ENCODE assay signal across 8 cellular contexts in the genomic region with DNA sequence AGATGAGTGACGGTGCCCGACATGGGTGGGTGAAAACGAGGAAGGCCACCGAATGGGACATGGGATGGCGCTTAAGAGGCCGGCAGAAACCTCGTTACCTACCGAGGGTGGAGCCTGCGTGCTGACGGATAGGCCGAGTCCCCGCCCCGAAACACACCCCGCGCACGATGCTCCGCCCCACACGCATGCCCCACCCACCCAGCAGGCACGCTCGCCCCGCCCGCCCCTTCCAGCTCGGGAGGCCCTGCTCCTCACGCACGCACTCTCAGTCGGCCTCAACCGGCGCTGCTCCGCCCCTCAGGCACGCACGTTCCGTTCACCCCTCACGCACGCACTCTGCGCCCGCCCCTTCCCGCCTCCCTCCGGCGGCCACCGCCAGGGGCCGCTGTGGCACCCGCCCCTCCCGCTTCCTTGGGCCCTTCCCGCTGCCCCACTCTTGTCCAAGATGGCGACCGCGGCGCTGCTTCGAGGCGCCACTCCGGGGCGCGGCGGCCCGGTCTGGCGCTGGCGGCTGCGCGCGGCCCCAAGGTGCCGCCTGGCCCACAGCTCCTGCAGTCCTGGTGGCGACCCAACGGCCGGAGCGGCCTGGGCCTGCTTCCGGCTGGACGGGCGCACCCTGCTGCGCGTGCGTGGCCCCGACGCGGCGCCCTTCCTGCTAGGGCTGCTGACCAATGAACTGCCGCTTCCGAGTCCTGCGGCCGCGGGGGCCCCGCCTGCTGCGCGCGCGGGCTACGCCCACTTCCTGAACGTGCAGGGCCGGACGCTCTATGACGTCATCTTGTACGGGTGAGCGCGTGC. TPM values are rescaled to one million over a fixed set of nuclear protein-coding genes. Genes with fewer than 3 reads are reported as not detected.
DNase-seq lines count a peak whose midpoint lies in the region; ATAC-seq lines count a peak whose summit lies in the region.

IBA57 (plus strand) TSS at position 433 of the 798 bp plus-strand sequence; CDS start at position 446, 13 bp downstream.

- H3K9ac ChIP-seq in mesenchymal stem cell (ENCODE audit: low read length) = peak within 1 kb of the TSS; percentile 99

- peaks cover 23% of the 10 kb centered on the region for H3K4me1 ChIP-seq in effector memory CD4-positive, alpha-beta T cell (ENCODE audit: control insufficient read depth, insufficient read depth, low read length, poor library complexity, severe bottlenecking)
- peaks cover 23% of the 10 kb centered on the region for H3K4me1 ChIP-seq in mesenchymal stem cell (ENCODE audit: control insufficient read depth, insufficient read depth, low read depth, low read length)

- H2BK5ac ChIP-seq in mesenchymal stem cell (ENCODE audit: low read depth, low read length, poor library complexity, severe bottlenecking) = peak within 1 kb of the TSS; percentile 100

- peak within 1 kb of the TSS; percentile 100 for H4K8ac ChIP-seq in mesenchymal stem cell (ENCODE audit: low read length)

- DNase-seq in COLO829 (ENCODE audit: low spot score) = peak; percentile 99
- peak; percentile 88 for DNase-seq in HS-5 (ENCODE audit: low read depth)
- DNase-seq in NK-92 (lab: John Stamatoyannopoulos, UW; ENCODE audit: unreplicated experiment) = peak; percentile 97
- peak; percentile 99 to 100 (median 100) for DNase-seq in effector memory CD4-positive, alpha-beta T cell
- DNase-seq in mesenchymal stem cell = peak; percentile 98
- peak; percentile 99 for DNase-seq in stimulated activated CD8-positive, alpha-beta memory T cell treated with anti-CD3 and anti-CD28 coated beads, Interleukin-12 subunit alpha, Interleukin-12 subunit beta, amount 100 ng/mL, for 4 hours (ENCODE audit: low read depth)

- H2AFZ ChIP-seq in mesenchymal stem cell (ENCODE audit: low read depth, low read length) = peak within 1 kb of the TSS; percentile 87

- H2BK12ac ChIP-seq in mesenchymal stem cell (ENCODE audit: low read length in 2 of 2) = peak within 1 kb of the TSS in 1 of 2 experiments; percentile 18

- peak within 1 kb of the TSS; percentile 93 for H3K4me2 ChIP-seq in mesenchymal stem cell (ENCODE audit: low read length, poor library complexity, severe bottlenecking)

- no peaks in the 10 kb centered on the region for H3K9me3 ChIP-seq in effector memory CD4-positive, alpha-beta T cell (ENCODE audit: control insufficient read depth, low read length)
- H3K9me3 ChIP-seq in mesenchymal stem cell (ENCODE audit: control insufficient read depth, low read length) = no peaks in the 10 kb centered on the region

- H2AK5ac ChIP-seq in mesenchymal stem cell (ENCODE audit: low read length, severe bottlenecking) = peak within 1 kb of the TSS; percentile 35

- H2BK120ac ChIP-seq in mesenchymal stem cell (ENCODE audit: low read depth, low read length) = peak within 1 kb of the TSS; percentile 95

- H3K18ac ChIP-seq in mesenchymal stem cell (ENCODE audit: low read depth in 1 of 2, low read length in 2 of 2) = peak within 1 kb of the TSS; percentile 99 to 100

- peak within 1 kb of the TSS; percentile 54 for H3K4me3 ChIP-seq in effector memory CD4-positive, alpha-beta T cell (ENCODE audit: insufficient read depth, low read depth, low read length, poor library complexity, severe bottlenecking)
- H3K4me3 ChIP-seq in mesenchymal stem cell (ENCODE audit: insufficient read depth in 1 of 2, low read depth in 1 of 2, low read length in 2 of 2) = peak within 1 kb of the TSS; percentile 90 to 94

- peaks cover 3% of the 10 kb centered on the region for H3K36me3 ChIP-seq in effector memory CD4-positive, alpha-beta T cell (ENCODE audit: control insufficient read depth, insufficient read depth, low read length)
- peaks cover 0 to 8% of the 10 kb centered on the region in 2 experiments for H3K36me3 ChIP-seq in mesenchymal stem cell (ENCODE audit: control insufficient read depth in 1 of 2, insufficient read depth in 2 of 2, low read depth in 1 of 2, low read length in 2 of 2)

- H2BK15ac ChIP-seq in mesenchymal stem cell (ENCODE audit: low read depth, poor library complexity, severe bottlenecking) = peak within 1 kb of the TSS; percentile 100

- H4K91ac ChIP-seq in mesenchymal stem cell (ENCODE audit: low read length) = peak within 1 kb of the TSS; percentile 100

- H3K79me1 ChIP-seq in mesenchymal stem cell (replicated peaks; ENCODE audit: low read length, poor library complexity, severe bottlenecking) = peaks cover 31% of the 10 kb centered on the region

- peak; percentile 84 for ATAC-seq in GM19468 (IDR thresholded peaks at IDR 0.05; ENCODE audit: extremely low read depth, unreplicated experiment)

- H3K27me3 ChIP-seq in effector memory CD4-positive, alpha-beta T cell (replicated peaks; ENCODE audit: control insufficient read depth, insufficient read depth, low read length, poor library complexity, severe bottlenecking) = no peaks in the 10 kb centered on the region
- no peaks in the 10 kb centered on the region for H3K27me3 ChIP-seq in mesenchymal stem cell (ENCODE audit: control insufficient read depth in 1 of 2, insufficient read depth in 1 of 2, low read length in 2 of 2)

- CTCF ChIA-PET in activated CD8-positive, alpha-beta memory T cell treated with anti-CD3 and anti-CD28 coated beads for 36 hours (lab: Charles Lee) = interaction anchor here (0.7 to 3.8 kb wide), 11 partner anchors 9 to 293 kb away, joined by 3 to 22 read pairs (median 7); partner anchors contain the start of gene GUK1

- no peak within 1 kb of the TSS for H3K23ac ChIP-seq in mesenchymal stem cell (ENCODE audit: low read length in 2 of 2)

- POLR2A ChIA-PET in activated CD8-positive, alpha-beta memory T cell treated with anti-CD3 and anti-CD28 coated beads for 36 hours (lab: Charles Lee) = interaction anchor here (0.6 to 2.2 kb wide), 11 partner anchors 14 to 301 kb away, joined by 3 to 13 read pairs (median 3); partner anchors contain the start of gene GUK1

- peak within 1 kb of the TSS; percentile 98 for H3K27ac ChIP-seq in effector memory CD4-positive, alpha-beta T cell (ENCODE audit: insufficient read depth, low read length, poor library complexity, severe bottlenecking)
- peak within 1 kb of the TSS; percentile 66 for H3K27ac ChIP-seq in mesenchymal stem cell (ENCODE audit: low read length, poor library complexity, severe bottlenecking)

- WGBS in mesenchymal stem cell = under 1% methylated on average over 86 of the region's 93 CpGs

- H3K14ac ChIP-seq in mesenchymal stem cell (ENCODE audit: low read length in 2 of 2) = peak within 1 kb of the TSS; percentile 68 to 97

- H3K4ac ChIP-seq in mesenchymal stem cell (ENCODE audit: low read depth in 1 of 2, low read length in 2 of 2) = peak within 1 kb of the TSS; percentile 94 to 99

RNA-seq across cellular contexts. Expression of gene IBA57, which starts in this region (rescaled TPM):
- total RNA-seq in activated CD8-positive, alpha-beta memory T cell treated with anti-CD3 and anti-CD28 coated beads for 36 hours = 10 to 100 TPM; 12.6 to 16.3 TPM
- 1.2 TPM for polyA plus RNA-seq in mesenchymal stem cell (2013, experiment 1 of 2)
- 1.7 TPM for polyA plus RNA-seq in mesenchymal stem cell (2013, experiment 2 of 2)

Comparison
In these comparisons a context has a peak if more than half of its experiments do, and no peak if none do; other contexts are left out.
1. Peak in every context shown above with its lines: DNase-seq, ATAC-seq, H3K4me3 ChIP-seq and H3K27ac ChIP-seq.